10 cellular contexts compared by ENCODE assay signal in the genomic region with DNA sequence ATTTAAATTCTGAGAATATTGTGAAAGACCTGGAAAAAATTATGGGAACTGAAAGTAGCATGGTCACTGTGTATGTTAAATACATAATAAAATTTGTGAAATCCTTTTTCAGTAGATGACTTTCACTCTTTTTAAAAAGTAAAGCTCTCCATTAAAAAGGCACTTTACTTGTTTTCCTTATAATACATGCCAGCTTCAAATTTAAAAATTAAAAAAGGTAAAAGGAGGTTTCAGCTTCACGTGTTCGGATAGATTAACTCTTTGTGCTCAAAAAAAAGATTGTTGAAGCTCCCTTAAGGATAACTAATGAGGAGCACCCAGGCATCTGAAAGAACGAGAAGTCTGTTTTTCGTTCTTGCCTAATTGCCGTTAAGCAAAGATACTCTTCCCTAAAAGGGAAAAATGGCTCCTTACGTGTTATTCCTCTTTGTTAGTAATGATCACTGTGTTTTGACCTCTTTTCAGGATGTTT.
DNase-seq lines count a peak whose midpoint lies in the region; ATAC-seq and TF ChIP-seq lines count a peak whose summit lies in the region.
"Had no signal": no experiment of that assay in that cellular context is flagged by ENCODE, and none has a peak within 500 bp of the region (broad histone marks: within the 10 kb centered on the region; RNA-seq: fewer than 3 reads in every experiment).

No MANE protein-coding gene starts in this region.

- H3K4me3 ChIP-seq in HEK293 (ENCODE audit: low read depth, low read length) = no peak overlapping the region
- peak overlapping the region; percentile 18 to 42 for H3K4me3 ChIP-seq in gastroesophageal sphincter
- peak overlapping the region in 2 of 4 donors; percentile 3 to 14 for H3K4me3 ChIP-seq in stomach
- no peak overlapping the region for H3K4me3 ChIP-seq in Peyer's patch

- H3K36me3 ChIP-seq in HEK293 (ENCODE audit: control insufficient read depth in 2 of 2, insufficient read depth in 1 of 2, low read length in 2 of 2) (peaks cover 0 to 2% of the 10 kb centered on the region in 2 experiments; a peak in 1 of 3 replicates), gastroesophageal sphincter (no peaks in the 10 kb centered on the region), stomach (peaks cover 0 to 3% (median under 1%) of the 10 kb centered on the region in 4 donors), Peyer's patch (peaks cover 0 to 2% (median 0%) of the 10 kb centered on the region in 3 donors)

- H3K27ac ChIP-seq in HEK293 (ENCODE audit: extremely low read depth, low read depth, low read length) = peak overlapping the region; percentile 35; the same call in 1 of the 2 replicates
- H3K27ac ChIP-seq in gastroesophageal sphincter = peak overlapping the region in 3 of 4 donors; percentile 26 to 64 (median 35)
- peak overlapping the region in 4 of 5 donors; percentile 32 to 73 (median 67) for H3K27ac ChIP-seq in stomach
- peak overlapping the region in 1 of 4 donors; percentile 52 for H3K27ac ChIP-seq in Peyer's patch

- H3K27me3 ChIP-seq in gastroesophageal sphincter (no peaks in the 10 kb centered on the region), stomach (no peaks in the 10 kb centered on the region), Peyer's patch (no peaks in the 10 kb centered on the region)

- TF ChIP-seq POLR2A in gastroesophageal sphincter (IDR thresholded peaks at IDR 0.05) (no peak), stomach (IDR thresholded peaks at IDR 0.05) (no peak), Peyer's patch (IDR thresholded peaks at IDR 0.05) (no peak)

- 44 to 53% methylated on average over 6 of the region's 6 CpGs for WGBS in gastroesophageal sphincter (ENCODE audit: low coverage in 1 of 2), 2 donors
- 70 to 85% (median 76%) methylated on average over 6 of the region's 6 CpGs for WGBS in stomach, 5 donors

- TF ChIP-seq CTCF in HEK293 (tag by site-specific recombination; IDR thresholded peaks at IDR 0.05) = no peak
- no peak for TF ChIP-seq CTCF in gastroesophageal sphincter (IDR thresholded peaks at IDR 0.05)
- TF ChIP-seq CTCF in stomach (IDR thresholded peaks at IDR 0.05) = no peak
- no peak for TF ChIP-seq CTCF in Peyer's patch (IDR thresholded peaks at IDR 0.05)

- intact Hi-C loops in stomach (cut with DNase I; ENCODE audit: low total_unique reads) = no loop called here

- H3K9me3 ChIP-seq in HEK293 (ENCODE audit: control insufficient read depth, insufficient read depth, low read depth, low read length) (no peaks in the 10 kb centered on the region), gastroesophageal sphincter (no peaks in the 10 kb centered on the region), stomach (no peaks in the 10 kb centered on the region), Peyer's patch (no peaks in the 10 kb centered on the region)

- H3K4me1 ChIP-seq in HEK293 (ENCODE audit: control insufficient read depth, insufficient read depth, low read length) = peaks cover 20% of the 10 kb centered on the region
- peaks cover 0 to 23% (median 0%) of the 10 kb centered on the region in 3 donors for H3K4me1 ChIP-seq in gastroesophageal sphincter
- peaks cover 0 to 67% (median 12%) of the 10 kb centered on the region in 4 donors for H3K4me1 ChIP-seq in stomach
- no peaks in the 10 kb centered on the region for H3K4me1 ChIP-seq in Peyer's patch

- CTCF ChIA-PET in HEK293 (lab: Yijun Ruan, JAX) = interaction anchor here (0.6 kb wide), 1 partner anchor 65 kb away, joined by 3 read pairs; no protein-coding TSS in a partner anchor

- ATAC-seq in gastroesophageal sphincter = no peak
- no peak for ATAC-seq in GM18909 (IDR thresholded peaks at IDR 0.05; ENCODE audit: poor library complexity, unreplicated experiment)

- DNase-seq in SIG-M5 (lab: John Stamatoyannopoulos, UW) (peak; percentile 46), stomach (no peak), NCI-H748 (lab: John Stamatoyannopoulos, UW; ENCODE audit: unreplicated experiment) (no peak), Peyer's patch (no peak)
- no peak for DNase-seq in NK-92 treated with Interleukin-12 subunit alpha and Interleukin-12 subunit beta, amount 100 ng/mL, for 24 hours (lab: John Stamatoyannopoulos, UW)
- DNase-seq: activated CD4-positive, alpha-beta T cell treated with anti-CD3 and anti-CD28 coated beads for 1 hour; NCI-H1048 had no signal

- POLR2A ChIA-PET in HEK293 (lab: Yijun Ruan, JAX) = no interaction called here

- TF ChIP-seq EP300 in gastroesophageal sphincter (IDR thresholded peaks at IDR 0.05) = no peak
- no peak for TF ChIP-seq EP300 in stomach (IDR thresholded peaks at IDR 0.05)

TF ChIP-seq in HEK293, 187 proteins besides CTCF, POLR2A, EP300 and RAD21 (continues in another document):
- TF ChIP-seq IKZF3 (tag by site-specific recombination; IDR thresholded peaks at IDR 0.05) (peak; percentile 62; the same call in 1 of the 2 replicates), ZBTB8A (tag by site-specific recombination; IDR thresholded peaks at IDR 0.05) (no peak), ZNF16 (tag by site-specific recombination; IDR thresholded peaks at IDR 0.05; ENCODE audit: low read depth) (no peak), PRDM1 (tag by site-specific recombination; IDR thresholded peaks at IDR 0.05) (peak; percentile 86), BCL11A (tag by site-specific recombination; IDR thresholded peaks at IDR 0.05; ENCODE audit: low read depth) (no peak), ZXDB (tag by site-specific recombination; IDR thresholded peaks at IDR 0.05) (no peak), ZNF558 (tag by site-specific recombination; IDR thresholded peaks at IDR 0.05) (no peak), ZNF776 (tag by site-specific recombination; IDR thresholded peaks at IDR 0.05; ENCODE audit: borderline replicate concordance) (no peak), RBAK (tag by site-specific recombination; IDR thresholded peaks at IDR 0.05) (no peak), MYNN (tag by site-specific recombination; IDR thresholded peaks at IDR 0.05; ENCODE audit: borderline replicate concordance) (no peak), ZNF561 (tag by site-specific recombination; IDR thresholded peaks at IDR 0.05; ENCODE audit: borderline replicate concordance) (peak; percentile 50; the same call in 1 of the 2 replicates), REST (tag by site-specific recombination; IDR thresholded peaks at IDR 0.05) (no peak), SALL2 (tag by site-specific recombination; IDR thresholded peaks at IDR 0.05; ENCODE audit: borderline replicate concordance) (no peak), ZNF223 (tag by site-specific recombination; IDR thresholded peaks at IDR 0.05) (no peak), ZIC2 (tag by site-specific recombination; IDR thresholded peaks at IDR 0.05) (no peak), HIC1 (tag by site-specific recombination; IDR thresholded peaks at IDR 0.05) (no peak)
- TF ChIP-seq, protein P1, sequence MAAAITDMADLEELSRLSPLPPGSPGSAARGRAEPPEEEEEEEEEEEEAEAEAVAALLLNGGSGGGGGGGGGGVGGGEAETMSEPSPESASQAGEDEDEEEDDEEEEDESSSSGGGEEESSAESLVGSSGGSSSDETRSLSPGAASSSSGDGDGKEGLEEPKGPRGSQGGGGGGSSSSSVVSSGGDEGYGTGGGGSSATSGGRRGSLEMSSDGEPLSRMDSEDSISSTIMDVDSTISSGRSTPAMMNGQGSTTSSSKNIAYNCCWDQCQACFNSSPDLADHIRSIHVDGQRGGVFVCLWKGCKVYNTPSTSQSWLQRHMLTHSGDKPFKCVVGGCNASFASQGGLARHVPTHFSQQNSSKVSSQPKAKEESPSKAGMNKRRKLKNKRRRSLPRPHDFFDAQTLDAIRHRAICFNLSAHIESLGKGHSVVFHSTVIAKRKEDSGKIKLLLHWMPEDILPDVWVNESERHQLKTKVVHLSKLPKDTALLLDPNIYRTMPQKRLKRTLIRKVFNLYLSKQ (tag by site-specific recombination; IDR thresholded peaks at IDR 0.05; ENCODE audit: borderline replicate concordance) = no peak

Comparison
In these comparisons a context has a peak if more than half of its experiments do, and no peak if none do; other contexts are left out.
1. H3K4me3 ChIP-seq: peak in gastroesophageal sphincter (2 of 2); none in HEK293 (single experiment) and Peyer's patch (0 of 4).